25 cellular contexts compared by ENCODE assay signal in genomic region chr1:230219174-230220067, GRCh38.
"Had no signal": no experiment of that assay in that cellular context is flagged by ENCODE, and none has a peak within 500 bp of the region (broad histone marks: within the 10 kb centered on the region; RNA-seq: fewer than 3 reads in every experiment).

No MANE protein-coding gene starts in this region.

- DNase-seq: activated CD4-positive, alpha-beta T cell treated with anti-CD3 and anti-CD28 coated beads, Interleukin-2, amount 50 U/mL, for 1 hour; activated CD8-positive, alpha-beta T cell treated with anti-CD3 and anti-CD28 coated beads, Interleukin-2, amount 10 ng/mL, durations not matched to agents 7 days and 5 days; activated gamma-delta T cell; activated naive CD4-positive, alpha-beta T cell treated with anti-CD3 and anti-CD28 coated beads, Interleukin-2, amount 50 U/mL, for 16 hours; activated naive CD8-positive, alpha-beta T cell treated with anti-CD3 and anti-CD28 coated beads, Interleukin-2, amount 50 U/mL, for 24 hours; anterior cingulate cortex; brain microvascular endothelial cell; caudate nucleus; effector memory CD4-positive, alpha-beta T cell; foreskin keratinocyte; kidney; left ventricle myocardium superior; midbrain; stimulated activated CD4-positive, alpha-beta T cell treated with anti-CD3 and anti-CD28 coated beads, Interleukin-2, amount 100 ng/mL, for 48 hours; stimulated activated CD8-positive, alpha-beta memory T cell treated with anti-CD3 and anti-CD28 coated beads, Interleukin-4, amount 100 ng/mL, for 48 hours; stimulated activated naive CD4-positive, alpha-beta T cell; SW 1271; T-helper 2 cell; testis had no signal

- H3K27ac ChIP-seq: brain microvascular endothelial cell, foreskin keratinocyte, neutrophil, testis had no signal

- FAIRE-seq: kidney had no signal

- H3K4me1 ChIP-seq: foreskin keratinocyte had no signal

- H3K27me3 Mint-ChIP-seq: activated naive CD8-positive, alpha-beta T cell treated with anti-CD3 and anti-CD28 coated beads, Interleukin-2, amount 50 U/mL, for 24 hours; natural killer cell treated with Interleukin-12 subunit alpha and Interleukin-12 subunit beta and Interleukin-15 and Interleukin-18, amount 100 ng/mL, for 72 hours had no signal

- H3K36me3 Mint-ChIP-seq: natural killer cell treated with Interleukin-12 subunit alpha and Interleukin-12 subunit beta and Interleukin-15 and Interleukin-18, amount 100 ng/mL, for 72 hours had no signal

- H3K9me3 Mint-ChIP-seq: activated naive CD8-positive, alpha-beta T cell treated with anti-CD3 and anti-CD28 coated beads, Interleukin-2, amount 50 U/mL, for 24 hours; activated T-helper 1 cell treated with anti-CD3 and anti-CD28 coated beads, Interleukin-12 subunit alpha, Interleukin-12 subunit beta, Interleukin-2, Interleukin-4 antibody, amounts not matched to agents 30 ng/mL and 10 ng/mL and 1 ng/mL, durations not matched to agents 14 hours and 24 hours and 36 hours; natural killer cell treated with Interleukin-12 subunit alpha and Interleukin-12 subunit beta and Interleukin-15 and Interleukin-18, amount 100 ng/mL, for 72 hours had no signal

- H3K36me3 ChIP-seq: brain microvascular endothelial cell, neutrophil had no signal

- H3K4me3 ChIP-seq: smooth muscle cell, testis had no signal

- H3K9me3 ChIP-seq: neutrophil, testis had no signal

- H3K4me3 Mint-ChIP-seq: activated CD8-positive, alpha-beta T cell treated with anti-CD3 and anti-CD28 coated beads, Interleukin-2, amount 10 ng/mL, durations not matched to agents 7 days and 5 days; activated naive CD8-positive, alpha-beta T cell treated with anti-CD3 and anti-CD28 coated beads, Interleukin-2, amount 50 U/mL, for 24 hours; activated T-helper 1 cell treated with anti-CD3 and anti-CD28 coated beads, Interleukin-12 subunit alpha, Interleukin-12 subunit beta, Interleukin-2, Interleukin-4 antibody, amounts not matched to agents 30 ng/mL and 10 ng/mL and 1 ng/mL, durations not matched to agents 14 hours and 24 hours and 36 hours; natural killer cell treated with Interleukin-12 subunit alpha and Interleukin-12 subunit beta and Interleukin-15 and Interleukin-18, amount 100 ng/mL, for 72 hours had no signal

- H3K27ac Mint-ChIP-seq: activated CD8-positive, alpha-beta T cell treated with anti-CD3 and anti-CD28 coated beads, Interleukin-2, amount 10 ng/mL, durations not matched to agents 7 days and 5 days; activated naive CD8-positive, alpha-beta T cell treated with anti-CD3 and anti-CD28 coated beads, Interleukin-2, amount 50 U/mL, for 24 hours; activated T-helper 1 cell treated with anti-CD3 and anti-CD28 coated beads, Interleukin-12 subunit alpha, Interleukin-12 subunit beta, Interleukin-2, Interleukin-4 antibody, amounts not matched to agents 30 ng/mL and 10 ng/mL and 1 ng/mL, durations not matched to agents 14 hours and 24 hours and 36 hours; natural killer cell treated with Interleukin-12 subunit alpha and Interleukin-12 subunit beta and Interleukin-15 and Interleukin-18, amount 100 ng/mL, for 72 hours had no signal

- H3K27me3 ChIP-seq: brain microvascular endothelial cell, foreskin keratinocyte, neutrophil, testis had no signal

- H3K4me2 ChIP-seq: smooth muscle cell had no signal

- ATAC-seq: activated CD4-positive, CD25-positive, alpha-beta regulatory T cell treated with anti-CD3 and anti-CD28 coated beads, Interleukin-2, amount 50 U/mL, for 24 hours; activated CD8-positive, alpha-beta T cell treated with anti-CD3 and anti-CD28 coated beads, Interleukin-2, amount 10 ng/mL, durations not matched to agents 7 days and 5 days; activated naive CD8-positive, alpha-beta T cell treated with anti-CD3 and anti-CD28 coated beads, Interleukin-2, amount 50 U/mL, for 24 hours; foreskin keratinocyte; left ventricle myocardium superior; natural killer cell treated with Interleukin-12 subunit alpha and Interleukin-12 subunit beta and Interleukin-15 and Interleukin-18, amount 100 ng/mL, for 72 hours; sciatic nerve had no signal
